Comparison of ENCODE assay signal across 23 cellular contexts in the genomic region with DNA sequence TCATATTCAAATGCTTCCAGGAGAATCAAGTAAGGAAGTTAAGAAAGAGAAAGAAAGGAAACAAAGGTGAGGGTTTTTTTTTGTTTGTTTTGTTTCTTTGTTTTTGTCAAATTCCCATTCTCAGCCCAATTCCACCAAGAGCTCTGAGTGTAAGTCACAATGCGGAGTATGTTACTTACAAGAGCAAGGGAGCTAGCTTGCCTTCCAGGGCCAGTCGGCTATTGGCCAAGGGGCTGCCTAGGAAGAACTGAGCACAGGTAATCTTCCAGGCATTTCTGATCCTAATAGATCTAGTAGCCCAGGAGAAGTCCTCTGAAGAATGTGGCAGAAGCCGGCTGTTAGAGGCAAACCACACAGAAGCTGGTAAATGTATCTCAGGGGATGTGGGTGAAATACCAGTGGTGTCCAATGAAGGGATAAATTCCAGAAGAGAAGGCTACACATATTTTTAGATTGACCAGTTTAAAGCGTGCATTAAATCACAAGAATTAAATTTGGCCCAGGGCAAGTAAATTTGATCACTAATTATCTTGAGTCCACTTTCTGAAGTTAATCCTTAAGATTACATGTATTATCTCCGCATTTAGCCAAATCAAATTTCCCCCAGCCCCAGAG.
DNase-seq lines count a peak whose midpoint lies in the region; ATAC-seq and TF ChIP-seq lines count a peak whose summit lies in the region.
"Had no signal": no experiment of that assay in that cellular context is flagged by ENCODE, and none has a peak within 500 bp of the region (broad histone marks: within the 10 kb centered on the region; RNA-seq: fewer than 3 reads in every experiment).

No MANE protein-coding gene starts in this region.

- no peaks in the 10 kb centered on the region for H3K36me3 Mint-ChIP-seq in neural progenitor cell
- no peaks in the 10 kb centered on the region for H3K36me3 Mint-ChIP-seq in activated T-helper 17 cell treated with anti-CD3 and anti-CD28 coated beads, Interleukin-2, amount 50 U/mL, for 72 hours (ENCODE audit: low read depth)
- H3K36me3 Mint-ChIP-seq: activated naive CD4-positive, alpha-beta T cell treated with anti-CD3 and anti-CD28 coated beads, Interleukin-2, amount 50 U/mL, for 72 hours had no signal

- no peak overlapping the region for H3K4me3 Mint-ChIP-seq in neural progenitor cell
- no peak overlapping the region for H3K4me3 Mint-ChIP-seq in activated T-helper 17 cell treated with anti-CD3 and anti-CD28 coated beads, Interleukin-2, amount 50 U/mL, for 72 hours

- ATAC-seq in activated T-helper 17 cell treated with anti-CD3 and anti-CD28 coated beads, Interleukin-2, amount 50 U/mL, for 72 hours (replicated peaks) = no peak
- ATAC-seq in GM18907 (IDR thresholded peaks at IDR 0.05; ENCODE audit: unreplicated experiment) = no peak
- ATAC-seq: activated naive CD4-positive, alpha-beta T cell treated with anti-CD3 and anti-CD28 coated beads, Interleukin-2, amount 50 U/mL, for 72 hours; Panc1 had no signal

- H3K9me3 ChIP-seq in neural progenitor cell (ENCODE audit: low read depth) (no peaks in the 10 kb centered on the region), BE2C (no peaks in the 10 kb centered on the region)
- H3K9me3 ChIP-seq: sigmoid colon had no signal

- peak; percentile 30 for DNase-seq in GM03348 (ENCODE audit: low spot score)
- peak; percentile 9 for DNase-seq in RPMI7951 (ENCODE audit: low read depth)
- peak; percentile 9 to 35 for DNase-seq in foreskin fibroblast
- DNase-seq in neural progenitor cell (ENCODE audit: low spot score) = peak; percentile 54
- DNase-seq in cortex of kidney (lab: John Stamatoyannopoulos, UW) = no peak
- DNase-seq in BE2C = no peak
- DNase-seq: AML-193; Calu3; effector CD4-positive, alpha-beta T cell; GF-D8; hippocampal formation; Karpas-422; left ventricle myocardium inferior; NCI-H1417; NCI-H82; sigmoid colon; stimulated activated CD4-positive, alpha-beta T cell treated with anti-CD3 and anti-CD28 coated beads, Interleukin-2, amount 100 ng/mL, for 24 hours had no signal

- no peaks in the 10 kb centered on the region for H3K79me2 ChIP-seq in neural progenitor cell (ENCODE audit: low read depth)

- H2AFZ ChIP-seq in neural progenitor cell (replicated peaks) = peak overlapping the region; percentile 55

- H3K4me3 ChIP-seq in foreskin fibroblast (ENCODE audit: low read depth in 1 of 2, low read length in 2 of 2) (no peak overlapping the region), neural progenitor cell (no peak overlapping the region), BE2C (ENCODE audit: low read depth, low read length) (no peak overlapping the region)
- H3K4me3 ChIP-seq: cardiac muscle cell, left ventricle myocardium inferior, sigmoid colon had no signal

- peaks cover 3% of the 10 kb centered on the region for H3K27me3 Mint-ChIP-seq in neural progenitor cell (ENCODE audit: insufficient read depth, low read depth)
- no peaks in the 10 kb centered on the region for H3K27me3 Mint-ChIP-seq in activated T-helper 17 cell treated with anti-CD3 and anti-CD28 coated beads, Interleukin-2, amount 50 U/mL, for 72 hours

- no peaks in the 10 kb centered on the region for H3F3A ChIP-seq in neural progenitor cell (ENCODE audit: low read depth)

- no peaks in the 10 kb centered on the region for H3K4me1 Mint-ChIP-seq in neural progenitor cell
- H3K4me1 Mint-ChIP-seq in activated T-helper 17 cell treated with anti-CD3 and anti-CD28 coated beads, Interleukin-2, amount 50 U/mL, for 72 hours = no peaks in the 10 kb centered on the region

- peak overlapping the region; percentile 4 for H3K4me2 ChIP-seq in neural progenitor cell

- H3K4me1 ChIP-seq in neural progenitor cell (peaks cover 5% of the 10 kb centered on the region), BE2C (no peaks in the 10 kb centered on the region)
- H3K4me1 ChIP-seq: left ventricle myocardium inferior had no signal

- H3K36me3 ChIP-seq in neural progenitor cell (no peaks in the 10 kb centered on the region), BE2C (no peaks in the 10 kb centered on the region)
- H3K36me3 ChIP-seq: cardiac muscle cell, left ventricle myocardium inferior, sigmoid colon had no signal

- TF ChIP-seq CTCF in foreskin fibroblast (IDR thresholded peaks at IDR 0.05; ENCODE audit: low read depth, low read length) (no peak), neural progenitor cell (IDR thresholded peaks at IDR 0.05) (no peak), BE2C (IDR thresholded peaks at IDR 0.05; ENCODE audit: low read depth, low read length) (no peak)

- no peak overlapping the region for H3K27ac Mint-ChIP-seq in neural progenitor cell
- H3K27ac Mint-ChIP-seq in activated T-helper 17 cell treated with anti-CD3 and anti-CD28 coated beads, Interleukin-2, amount 50 U/mL, for 72 hours = no peak overlapping the region
- H3K27ac Mint-ChIP-seq: activated naive CD4-positive, alpha-beta T cell treated with anti-CD3 and anti-CD28 coated beads, Interleukin-2, amount 50 U/mL, for 72 hours had no signal

- peak overlapping the region; percentile 13 for H3K27ac ChIP-seq in neural progenitor cell
- H3K27ac ChIP-seq: cardiac muscle cell, HL-60, left ventricle myocardium inferior, sigmoid colon had no signal

- no peaks in the 10 kb centered on the region for H4K20me1 ChIP-seq in neural progenitor cell (ENCODE audit: low read depth)

- no peaks in the 10 kb centered on the region for H3K9me3 Mint-ChIP-seq in neural progenitor cell
- peaks cover 10% of the 10 kb centered on the region for H3K9me3 Mint-ChIP-seq in activated T-helper 17 cell treated with anti-CD3 and anti-CD28 coated beads, Interleukin-2, amount 50 U/mL, for 72 hours

- H3K27me3 ChIP-seq in neural progenitor cell (no peaks in the 10 kb centered on the region), BE2C (no peaks in the 10 kb centered on the region)
- H3K27me3 ChIP-seq: cardiac muscle cell, sigmoid colon had no signal

- no peak overlapping the region for H3K9ac ChIP-seq in neural progenitor cell

Comparison
In these comparisons a context has a peak if more than half of its experiments do, and no peak if none do; other contexts are left out.
1. DNase-seq: peak in GM03348 (single experiment), RPMI7951 (single experiment), foreskin fibroblast (2 of 2) and neural progenitor cell (single experiment); none in cortex of kidney (single experiment) and BE2C (single experiment).